In genomic region chr3:57097536-57097935, GRCh38 we compare ENCODE assay signal across 36 cellular contexts. TPM values are rescaled to one million over a fixed set of nuclear protein-coding genes. Genes with fewer than 3 reads are reported as not detected.
"Had no signal": no experiment of that assay in that cellular context is flagged by ENCODE, and none has a peak within 500 bp of the region (broad histone marks: within the 10 kb centered on the region; RNA-seq: fewer than 3 reads in every experiment).

No MANE protein-coding gene starts in this region.

- DNase-seq: Karpas-422, Kasumi-1, MG63, MM.1S, MV-4-11, NCI-H1048, NCI-H1092, NCI-H1092 treated with DMSO at 0.1 percent for 48 hours, NCI-H1105, NCI-H1105 treated with DMSO at 0.1 percent for 48 hours, NCI-H1417, NCI-H1417 treated with DMSO at 0.1 percent for 48 hours, NCI-H1436, NCI-H1436 treated with DMSO at 0.1 percent for 48 hours, NCI-H146, NCI-H1694, NCI-H1694 treated with DMSO at 0.1 percent for 48 hours, NCI-H187, NCI-H187 treated with DMSO at 0.1 percent for 48 hours, NCI-H1930, NCI-H2029, NCI-H2029 treated with DMSO at 0.1 percent for 48 hours, NCI-H2081, NCI-H2081 treated with DMSO at 0.1 percent for 48 hours, NCI-H2107, NCI-H2171, NCI-H2171 treated with DMSO at 0.1 percent for 48 hours, NCI-H2227 treated with DMSO at 0.1 percent for 48 hours, NCI-H226, NCI-H345, NCI-H446, NCI-H446 treated with DMSO at 0.1 percent for 48 hours, NCI-H510A treated with DMSO at 0.1 percent for 48 hours had no signal

- H3K4me3 ChIP-seq: MG63 had no signal

- H3K9ac ChIP-seq: KMS-11 had no signal

- H3K27ac ChIP-seq: KMS-11 had no signal

- H3K27me3 ChIP-seq: MG63 had no signal

- H3K36me3 ChIP-seq: MG63 had no signal

- H3K9me3 ChIP-seq: MG63 had no signal

RNA-seq across cellular contexts. Expression of gene SPATA12, which starts 37.1 kb away (rescaled TPM):
- total RNA-seq: MCF 10A, NCI-H460 had no signal
